In the genomic region with DNA sequence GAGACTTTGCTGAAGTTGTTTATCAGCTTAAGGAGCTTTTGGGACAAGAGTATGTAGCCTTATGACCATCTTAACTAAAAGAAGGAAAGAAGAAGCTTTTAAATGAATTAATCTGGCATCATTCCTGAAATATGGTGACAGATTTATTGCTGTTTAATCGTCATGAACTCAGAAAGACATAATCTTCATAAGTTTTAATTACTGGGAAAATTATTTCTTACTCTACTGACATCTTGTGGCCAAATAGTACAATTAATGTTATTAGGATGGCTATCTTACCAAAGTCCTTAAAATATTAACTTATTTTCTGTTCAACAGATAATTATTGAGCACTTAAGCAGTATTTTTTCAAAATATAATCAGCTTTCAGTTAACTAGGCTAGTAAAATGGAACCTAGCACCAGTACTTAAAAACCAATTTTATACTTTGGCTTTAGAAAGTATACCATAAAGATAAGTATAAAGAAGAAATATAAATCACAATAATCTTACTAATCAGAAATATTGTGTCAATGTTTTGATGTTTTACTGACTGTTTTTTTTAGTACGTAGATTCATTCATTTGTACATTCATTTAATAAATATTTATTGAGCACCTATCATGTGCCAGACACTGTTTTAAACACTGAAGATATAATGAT, we compare ENCODE assay signal across 9 cellular contexts. TPM values are rescaled to one million over a fixed set of nuclear protein-coding genes. Genes with fewer than 3 reads are reported as not detected.
DNase-seq lines count a peak whose midpoint lies in the region; ATAC-seq and TF ChIP-seq lines count a peak whose summit lies in the region.
"Had no signal": no experiment of that assay in that cellular context is flagged by ENCODE, and none has a peak within 500 bp of the region (broad histone marks: within the 10 kb centered on the region; RNA-seq: fewer than 3 reads in every experiment).

No MANE protein-coding gene starts in this region.

- H3K4me3 Mint-ChIP-seq in GM23338: no peak overlapping the region

- H2AK5ac ChIP-seq in mesendoderm (ENCODE audit: low read length): no peak overlapping the region

- H3K4me3 ChIP-seq in left ventricle myocardium inferior (no peak overlapping the region), foreskin fibroblast (ENCODE audit: low read depth in 1 of 2, low read length in 2 of 2) (no peak overlapping the region), GM23338 (no peak overlapping the region), mesendoderm (ENCODE audit: low read length) (no peak overlapping the region)

- no peak overlapping the region for H3K56ac ChIP-seq in mesendoderm (ENCODE audit: low read length)

- no peaks in the 10 kb centered on the region for H3K79me2 ChIP-seq in GM23338 (replicated peaks; ENCODE audit: insufficient read depth)
- no peaks in the 10 kb centered on the region for H3K79me2 ChIP-seq in mesendoderm (ENCODE audit: control insufficient read depth, insufficient read depth, low read length)

- no peak overlapping the region for H3K4ac ChIP-seq in mesendoderm (ENCODE audit: low read depth, low read length)

- no peaks in the 10 kb centered on the region for H3F3A ChIP-seq in GM23338 (replicated peaks; ENCODE audit: low read depth)

- peaks cover 15% of the 10 kb centered on the region for H3K9me3 ChIP-seq in left ventricle myocardium inferior (replicated peaks)

- H4K8ac ChIP-seq in mesendoderm (ENCODE audit: low read depth, low read length): no peak overlapping the region

- H3K27ac ChIP-seq in left ventricle myocardium inferior (replicated peaks) (no peak overlapping the region), GM23338 (ENCODE audit: low read depth) (no peak overlapping the region), mesendoderm (ENCODE audit: low read depth, low read length) (no peak overlapping the region)

- DNase-seq in left ventricle myocardium inferior: no peak
- no peak for DNase-seq in Right ventricle myocardium superior
- peak; percentile 17 for DNase-seq in RPMI7951 (ENCODE audit: low read depth)
- peak; percentile 12 to 46 for DNase-seq in foreskin fibroblast
- DNase-seq in GM23338 (ENCODE audit: low spot score): no peak
- no peak for DNase-seq in mesendoderm
- no peak for DNase-seq in germinal center (ENCODE audit: low spot score)
- no peak for DNase-seq in GDM1 (lab: John Stamatoyannopoulos, UW)
- DNase-seq: NCI-H187 had no signal

- no peak for ATAC-seq in Right ventricle myocardium superior (ENCODE audit: poor library complexity)
- ATAC-seq in GM23338: no peak

- H2BK120ac ChIP-seq in mesendoderm (ENCODE audit: low read depth, low read length): no peak overlapping the region

- H4K5ac ChIP-seq in mesendoderm (ENCODE audit: low read length): no peak overlapping the region

- peaks cover 21% of the 10 kb centered on the region; the same call in 2 of the 3 replicates for H3K36me3 Mint-ChIP-seq in GM23338 (ENCODE audit: low read depth)

- no peaks in the 10 kb centered on the region for H3K9me2 ChIP-seq in GM23338 (ENCODE audit: insufficient read depth)

- H4K20me1 ChIP-seq in GM23338 (replicated peaks; ENCODE audit: insufficient read depth): no peaks in the 10 kb centered on the region

- peaks cover 2% of the 10 kb centered on the region for H3K27me3 Mint-ChIP-seq in GM23338 (ENCODE audit: insufficient read depth, low read depth, poor library complexity)

- no CpG with 5 or more reads among the region's 2 CpGs for WGBS in mesendoderm (ENCODE audit: extremely low coverage, insufficient coverage, low lambda C conversion rate)

- H3K23ac ChIP-seq in mesendoderm (ENCODE audit: low read length): no peak overlapping the region

- intact Hi-C loops in left ventricle myocardium inferior (cut with micrococcal nuclease): loop anchor here (10.0 kb wide), 1 partner anchor 213 kb away; the partner anchor contains the start of gene KIF14
- intact Hi-C loops in Right ventricle myocardium superior (cut with DNase I): loop anchor here (10.0 kb wide), 1 partner anchor 213 kb away; the partner anchor contains the start of gene KIF14

- peaks cover 6% of the 10 kb centered on the region; the same call in 1 of the 3 replicates for H3K9me3 Mint-ChIP-seq in GM23338

- H2BK15ac ChIP-seq in mesendoderm (replicated peaks; ENCODE audit: low read depth): no peak overlapping the region

- H3K36me3 ChIP-seq in left ventricle myocardium inferior (peaks cover 23% of the 10 kb centered on the region), GM23338 (ENCODE audit: insufficient read depth) (no peaks in the 10 kb centered on the region), mesendoderm (ENCODE audit: control insufficient read depth, insufficient read depth, low read length) (no peaks in the 10 kb centered on the region)

- TF ChIP-seq CTCF in left ventricle myocardium inferior (IDR thresholded peaks at IDR 0.05; ENCODE audit: borderline replicate concordance) (peak; percentile 65), foreskin fibroblast (IDR thresholded peaks at IDR 0.05; ENCODE audit: low read depth, low read length) (no peak), GM23338 (conservative IDR thresholded peaks at IDR 0.05; ENCODE audit: low read depth in 2 of 2) (peak in 1 of 2 experiments; percentile 60; a peak in 3 of 4 replicates)

- H3K4me1 Mint-ChIP-seq in GM23338: no peaks in the 10 kb centered on the region

- no peak overlapping the region for H3K9ac ChIP-seq in mesendoderm (ENCODE audit: low read length)

- no peak overlapping the region for H3K4me2 ChIP-seq in GM23338
- H3K4me2 ChIP-seq in mesendoderm (ENCODE audit: low read length): no peak overlapping the region

- H2AFZ ChIP-seq in GM23338: no peak overlapping the region

- H2BK5ac ChIP-seq in mesendoderm (ENCODE audit: low read length): no peak overlapping the region

- H3K18ac ChIP-seq in mesendoderm (ENCODE audit: low read length): no peak overlapping the region

- H3K27ac Mint-ChIP-seq in GM23338: no peak overlapping the region

- H3K4me1 ChIP-seq in left ventricle myocardium inferior (no peaks in the 10 kb centered on the region), GM23338 (ENCODE audit: insufficient read depth) (no peaks in the 10 kb centered on the region), mesendoderm (ENCODE audit: control insufficient read depth, low read depth, low read length) (no peaks in the 10 kb centered on the region)

- no peaks in the 10 kb centered on the region for H3K27me3 ChIP-seq in left ventricle myocardium inferior (ENCODE audit: low read depth)
- H3K27me3 ChIP-seq in GM23338 (ENCODE audit: insufficient read depth): no peaks in the 10 kb centered on the region
- no peaks in the 10 kb centered on the region for H3K27me3 ChIP-seq in mesendoderm (ENCODE audit: insufficient read depth, low read length, poor library complexity)

- H3K79me1 ChIP-seq in mesendoderm (ENCODE audit: low read length): no peaks in the 10 kb centered on the region

TF ChIP-seq in GM23338, 12 proteins besides CTCF, POLR2A, EP300 and RAD21 (continues in another document):
- no peak for TF ChIP-seq EZH2 (IDR thresholded peaks at IDR 0.05; ENCODE audit: low read depth, unreplicated experiment)

RNA-seq across cellular contexts. Expression of gene GPR25, which starts 34.7 kb away (rescaled TPM):
- total RNA-seq in left ventricle myocardium inferior (not detected), Right ventricle myocardium superior (not detected)
- not detected in 2 replicates for total RNA-seq in RPMI7951 (2014; rRNA removed; shearing (Covaris generic))
- not detected in 2 replicates for total RNA-seq in GM23338 (2014; rRNA removed; shearing (Covaris generic))
- polyA plus RNA-seq in GM23338 (2016; fragmentation: Nextera tagmentation; extraction: Ambion mirVana): not detected in 2 replicates
- not detected for polyA plus RNA-seq in mesendoderm (2013, experiment 1 of 2)
- not detected for polyA plus RNA-seq in mesendoderm (2013, experiment 2 of 2)

RNA-seq across cellular contexts. Expression of gene INAVA, which starts 56.6 kb away (rescaled TPM):
- 0.05 TPM for total RNA-seq in left ventricle myocardium inferior
- not detected for total RNA-seq in Right ventricle myocardium superior
- total RNA-seq in RPMI7951 (2014; rRNA removed; shearing (Covaris generic)): 18.0 and 19.9 TPM in 2 replicates
- 41.2 and 43.9 TPM in 2 replicates for total RNA-seq in GM23338 (2014; rRNA removed; shearing (Covaris generic))
- 25.2 and 25.3 TPM in 2 replicates for polyA plus RNA-seq in GM23338 (2016; fragmentation: Nextera tagmentation; extraction: Ambion mirVana)
- 34.9 TPM for polyA plus RNA-seq in mesendoderm (2013, experiment 1 of 2)
- polyA plus RNA-seq in mesendoderm (2013, experiment 2 of 2): 36.1 TPM

Comparison
In these comparisons a context has a peak if more than half of its experiments do, and no peak if none do; other contexts are left out.
1. DNase-seq: peak in RPMI7951 (single experiment) and foreskin fibroblast (2 of 2); none in left ventricle myocardium inferior (single experiment), Right ventricle myocardium superior (single experiment), GM23338 (single experiment), mesendoderm (single experiment), germinal center (single experiment) and GDM1 (single experiment).
2. RNA of gene INAVA, which starts 56.6 kb away (total RNA-seq): 41.2 to 43.9 TPM in GM23338 and 18.0 to 19.9 TPM in RPMI7951; 0.05 TPM in left ventricle myocardium inferior (single experiment) and not detected in Right ventricle myocardium superior (single experiment); every median in the first group is over 10 times any median in the second.